ENCODE assay signal across 11 cellular contexts in genomic region chr1:225816643-225817538, GRCh38. TPM values are rescaled to one million over a fixed set of nuclear protein-coding genes. Genes with fewer than 3 reads are reported as not detected.
DNase-seq lines count a peak whose midpoint lies in the region; ATAC-seq, FAIRE-seq and TF ChIP-seq lines count a peak whose summit lies in the region.
"Had no signal": no experiment of that assay in that cellular context is flagged by ENCODE, and none has a peak within 500 bp of the region (broad histone marks: within the 10 kb centered on the region; RNA-seq: fewer than 3 reads in every experiment).

No MANE protein-coding gene starts in this region.

- no peaks in the 10 kb centered on the region for H3K36me3 ChIP-seq in HCT116 (ENCODE audit: control insufficient read depth in 1 of 2, insufficient read depth in 2 of 2, low read length in 2 of 2)
- H3K36me3 ChIP-seq: neutrophil had no signal

- H4K20me1 ChIP-seq in HCT116 (ENCODE audit: insufficient read depth): no peaks in the 10 kb centered on the region

- peak overlapping the region; percentile 51 for H3K4me2 ChIP-seq in HCT116 (ENCODE audit: low read length)

- H3K27ac ChIP-seq in HCT116 (ENCODE audit: low read depth, low read length): peak overlapping the region; percentile 65
- peak overlapping the region; percentile 31 to 87 (median 74) for H3K27ac ChIP-seq in skin epidermis
- H3K27ac ChIP-seq: neutrophil had no signal

- H2AFZ ChIP-seq in HCT116 (ENCODE audit: low read depth, low read length, poor library complexity, severe bottlenecking): no peak overlapping the region

- no peak for TF ChIP-seq POLR2A in HCT116 (IDR thresholded peaks at IDR 0.05; ENCODE audit: borderline replicate concordance, extremely low read depth, insufficient read depth, insufficient read length)
- TF ChIP-seq POLR2A in GM12892 (IDR thresholded peaks at IDR 0.05; ENCODE audit: low read depth, low read length): no peak

- H3K79me2 ChIP-seq in HCT116 (ENCODE audit: insufficient read depth, low read length): no peaks in the 10 kb centered on the region

- no peaks in the 10 kb centered on the region for H3K27me3 ChIP-seq in HCT116 (ENCODE audit: insufficient read depth, low read length)
- H3K27me3 ChIP-seq: neutrophil had no signal

- no peak for FAIRE-seq in GM12892 (lab: Jason Lieb, UNC)
- FAIRE-seq: G401.6 had no signal

- no peak overlapping the region for H3K4me3 Mint-ChIP-seq in activated CD4-positive, alpha-beta memory T cell treated with anti-CD3 and anti-CD28 coated beads for 36 hours

- no peak for TF ChIP-seq RAD21 in HCT116 (IDR thresholded peaks at IDR 0.05; ENCODE audit: low read depth)

- no peak overlapping the region for H3K27ac Mint-ChIP-seq in activated CD4-positive, alpha-beta memory T cell treated with anti-CD3 and anti-CD28 coated beads for 36 hours

- intact Hi-C loops in HCT116 (cut with micrococcal nuclease): no loop called here
- intact Hi-C loops in activated CD4-positive, alpha-beta memory T cell treated with anti-CD3 and anti-CD28 coated beads for 36 hours (cut with micrococcal nuclease): no loop called here

- CTCF ChIA-PET in HCT116 (lab: Charles Lee): no interaction called here
- CTCF ChIA-PET in activated CD4-positive, alpha-beta memory T cell treated with anti-CD3 and anti-CD28 coated beads for 36 hours (lab: Charles Lee): interaction anchor here (0.7 kb wide), 1 partner anchor 266 kb away, joined by 3 read pairs; no protein-coding TSS in a partner anchor

- H3K36me3 Mint-ChIP-seq in activated CD4-positive, alpha-beta memory T cell treated with anti-CD3 and anti-CD28 coated beads for 36 hours: no peaks in the 10 kb centered on the region

- no peaks in the 10 kb centered on the region for H3K9me2 ChIP-seq in HCT116 (ENCODE audit: insufficient read depth)

- peaks cover 29 to 32% of the 10 kb centered on the region in 2 experiments for H3K4me1 ChIP-seq in HCT116 (ENCODE audit: control insufficient read depth in 1 of 2, insufficient read depth in 2 of 2, low read length in 2 of 2)

- TF ChIP-seq CTCF in HCT116 (IDR thresholded peaks at IDR 0.05 in 2 of 3, conservative IDR thresholded peaks at IDR 0.05 in 1 of 3; ENCODE audit: borderline replicate concordance in 1 of 3, insufficient read depth in 1 of 3, low read depth in 2 of 3, low read length in 2 of 3): no peak

- H3K4me3 ChIP-seq in HCT116 (replicated peaks in 1 of 2; ENCODE audit: low read depth in 1 of 2, low read length in 2 of 2): peak overlapping the region in 1 of 2 experiments; percentile 6; a peak in 1 of 4 replicates
- no peak overlapping the region for H3K4me3 ChIP-seq in skin epidermis

- H3K4me1 Mint-ChIP-seq in activated CD4-positive, alpha-beta memory T cell treated with anti-CD3 and anti-CD28 coated beads for 36 hours (ENCODE audit: low read depth): no peaks in the 10 kb centered on the region

- no peak for DNase-seq in HCT116 (ENCODE audit: low read depth, low spot score)
- DNase-seq in cerebellum (ENCODE audit: low spot score): peak; percentile 54
- peak; percentile 62 for DNase-seq in left lobe of liver (ENCODE audit: low spot score)
- DNase-seq in GM12892 (ENCODE audit: insufficient read length): no peak
- DNase-seq in activated CD4-positive, alpha-beta memory T cell treated with anti-CD3 and anti-CD28 coated beads for 36 hours: no peak
- DNase-seq: NCI-H1048 had no signal

- RAD21 ChIA-PET in HCT116 (lab: Charles Lee; ENCODE audit: low non-redundant PET in 1 of 2, low total read pairs in 2 of 2, uncharacterized antibody in 2 of 2, unreplicated experiment in 2 of 2): no interaction called here

- H3K9me3 Mint-ChIP-seq in activated CD4-positive, alpha-beta memory T cell treated with anti-CD3 and anti-CD28 coated beads for 36 hours: no peaks in the 10 kb centered on the region

- H3K27me3 Mint-ChIP-seq in activated CD4-positive, alpha-beta memory T cell treated with anti-CD3 and anti-CD28 coated beads for 36 hours: no peaks in the 10 kb centered on the region

- peak overlapping the region; percentile 48 for H3K9ac ChIP-seq in HCT116 (ENCODE audit: low read length)

- no peaks in the 10 kb centered on the region for H3K9me3 ChIP-seq in HCT116 (ENCODE audit: control insufficient read depth in 1 of 2, insufficient read depth in 1 of 2, low read depth in 1 of 2, low read length in 2 of 2)
- H3K9me3 ChIP-seq: neutrophil had no signal

- POLR2A ChIA-PET in HCT116 (lab: Charles Lee): no interaction called here
- POLR2A ChIA-PET in activated CD4-positive, alpha-beta memory T cell treated with anti-CD3 and anti-CD28 coated beads for 36 hours (lab: Charles Lee): no interaction called here

- BruUV-seq in HCT116 (replicated peaks; lab: Mats Ljungman, UMichigan): no TSS peak

- ATAC-seq in HCT116 (peak; percentile 31), left lobe of liver (peak; percentile 13), GM18520 (IDR thresholded peaks at IDR 0.05; ENCODE audit: unreplicated experiment) (no peak), HG02970 (IDR thresholded peaks at IDR 0.05; ENCODE audit: low FRiP score, unreplicated experiment) (no peak)

TF ChIP-seq in HCT116, 20 proteins besides CTCF, POLR2A, EP300 and RAD21:
- TF ChIP-seq ZNF274 (IDR thresholded peaks at IDR 0.05; ENCODE audit: low read depth, low read length): no peak
- TF ChIP-seq EZH2 (IDR thresholded peaks at IDR 0.05): no peak
- TF ChIP-seq ZBTB33 (IDR thresholded peaks at IDR 0.05; ENCODE audit: extremely low read depth, insufficient replicate concordance, low read length): no peak
- TF ChIP-seq CEBPB (IDR thresholded peaks at IDR 0.05; ENCODE audit: low read depth): no peak
- no peak for TF ChIP-seq ZFX (IDR thresholded peaks at IDR 0.05)

RNA-seq across cellular contexts. Expression of gene EPHX1, which starts 7.0 kb away (rescaled TPM):
- 44.6 TPM for total RNA-seq in HCT116 (2021; ENCODE audit: unreplicated experiment)
- 58.8 and 64.6 TPM in 2 replicates for polyA plus RNA-seq in HCT116 (2012)
- total RNA-seq in cerebellum: 15.3 TPM
- total RNA-seq in left lobe of liver: 1,368 TPM
- polyA plus RNA-seq in GM12892 (2012; ENCODE audit: missing spikeins): 2.2 TPM
- 1 to 10 TPM; 2.6 to 2.8 TPM for total RNA-seq in activated CD4-positive, alpha-beta memory T cell treated with anti-CD3 and anti-CD28 coated beads for 36 hours

RNA-seq across cellular contexts. Expression of gene SRP9, which starts 39.3 kb away (rescaled TPM):
- total RNA-seq in HCT116 (2021; ENCODE audit: unreplicated experiment): 220 TPM
- 136 and 141 TPM in 2 replicates for polyA plus RNA-seq in HCT116 (2012)
- 242 TPM for total RNA-seq in cerebellum
- 136 TPM for total RNA-seq in left lobe of liver
- polyA plus RNA-seq in GM12892 (2012; ENCODE audit: missing spikeins): 258 TPM
- 100 to 1,000 TPM; 294 to 314 TPM for total RNA-seq in activated CD4-positive, alpha-beta memory T cell treated with anti-CD3 and anti-CD28 coated beads for 36 hours

Comparison
In these comparisons a context has a peak if more than half of its experiments do, and no peak if none do; other contexts are left out.
1. ATAC-seq: peak in HCT116 (single experiment) and left lobe of liver (single experiment); none in GM18520 (single experiment) and HG02970 (single experiment).
2. DNase-seq: peak in cerebellum (single experiment) and left lobe of liver (single experiment); none in HCT116 (single experiment), GM12892 (single experiment) and activated CD4-positive, alpha-beta memory T cell treated with anti-CD3 and anti-CD28 coated beads for 36 hours (single experiment).
3. RNA of gene EPHX1, which starts 7.0 kb away (total RNA-seq): 1,368 TPM in left lobe of liver (single experiment); 44.6 TPM in HCT116 (single experiment), 15.3 TPM in cerebellum (single experiment) and 2.6 to 2.8 TPM in activated CD4-positive, alpha-beta memory T cell treated with anti-CD3 and anti-CD28 coated beads for 36 hours; every median in the first group is over 10 times any median in the second.